In genomic region chr11:72038491-72038890, GRCh38 we compare ENCODE assay signal across 9 cellular contexts. TPM values are rescaled to one million over a fixed set of nuclear protein-coding genes. Genes with fewer than 3 reads are reported as not detected.
DNase-seq lines count a peak whose midpoint lies in the region; ATAC-seq and TF ChIP-seq lines count a peak whose summit lies in the region.
"Had no signal": no experiment of that assay in that cellular context is flagged by ENCODE, and none has a peak within 500 bp of the region (broad histone marks: within the 10 kb centered on the region; RNA-seq: fewer than 3 reads in every experiment).

No MANE protein-coding gene starts in this region.

- H3K4me3 ChIP-seq in GM23338, result no peak overlapping the region
- H3K4me3 ChIP-seq in right cardiac atrium (ENCODE audit: low read length), result peak overlapping the region; percentile 59

- DNase-seq in GM23338 (ENCODE audit: low spot score) (no peak), amniotic epithelial cell (ENCODE audit: low read depth) (peak; percentile 63), right cardiac atrium (peak; percentile 67 to 87 (median 83)), smooth muscle cell of the brain vasculature (ENCODE audit: low read depth, low spot score) (peak; percentile 36), D341Med (ENCODE audit: low spot score) (no peak), NCI-H748 treated with DMSO at 0.1 percent for 48 hours (lab: John Stamatoyannopoulos, UW) (no peak), NCI-H1048 (lab: John Stamatoyannopoulos, UW) (no peak)
- DNase-seq in activated effector memory CD4-positive, alpha-beta T cell treated with anti-CD3 and anti-CD28 coated beads, Interleukin-2, amount 50 U/mL, for 16 hours, result no peak
- DNase-seq: activated naive CD4-positive, alpha-beta T cell treated with anti-CD3 and anti-CD28 coated beads for 36 hours had no signal

- H3F3A ChIP-seq in GM23338 (replicated peaks; ENCODE audit: low read depth), result peaks cover 5% of the 10 kb centered on the region

- intact Hi-C loops in right cardiac atrium (cut with DNase I), result no loop called here

- H3K27ac ChIP-seq in GM23338 (ENCODE audit: low read depth) (peak overlapping the region; percentile 47), right cardiac atrium (ENCODE audit: low read length) (peak overlapping the region; percentile 91)

- WGBS in right cardiac atrium, result 5% methylated on average over 2 of the region's 2 CpGs

- H3K27me3 ChIP-seq in GM23338 (ENCODE audit: insufficient read depth) (no peaks in the 10 kb centered on the region), right cardiac atrium (ENCODE audit: control insufficient read depth, insufficient read depth) (no peaks in the 10 kb centered on the region)

- peaks cover 7% of the 10 kb centered on the region; the same call in 1 of the 2 replicates for H4K20me1 ChIP-seq in GM23338 (replicated peaks; ENCODE audit: insufficient read depth)

- no peak for TF ChIP-seq CTCF in GM23338 (conservative IDR thresholded peaks at IDR 0.05; ENCODE audit: low read depth in 2 of 2)

- no peaks in the 10 kb centered on the region for H3K9me2 ChIP-seq in GM23338 (ENCODE audit: insufficient read depth)

- H3K4me1 ChIP-seq in GM23338 (ENCODE audit: insufficient read depth) (peaks cover 41% of the 10 kb centered on the region), right cardiac atrium (ENCODE audit: control insufficient read depth, insufficient read depth, low read length) (peaks cover 13% of the 10 kb centered on the region)

- H2AFZ ChIP-seq in GM23338, result no peak overlapping the region

- peaks cover 20% of the 10 kb centered on the region for H3K36me3 Mint-ChIP-seq in GM23338 (ENCODE audit: low read depth)

- H3K9me3 Mint-ChIP-seq in GM23338, result no peaks in the 10 kb centered on the region
- H3K9me3 Mint-ChIP-seq: activated naive CD4-positive, alpha-beta T cell treated with anti-CD3 and anti-CD28 coated beads for 36 hours had no signal

- H3K4me2 ChIP-seq in GM23338, result peak overlapping the region; percentile 71; the same call in 1 of the 2 replicates

- peaks cover 4% of the 10 kb centered on the region for H3K27me3 Mint-ChIP-seq in GM23338 (ENCODE audit: insufficient read depth, low read depth, poor library complexity)

- ATAC-seq in GM23338, result no peak
- ATAC-seq in right cardiac atrium, result peak; percentile 69 to 78

- H3K9me3 ChIP-seq in right cardiac atrium (ENCODE audit: control insufficient read depth, low read length), result no peaks in the 10 kb centered on the region

- peaks cover 7% of the 10 kb centered on the region for H3K4me1 Mint-ChIP-seq in GM23338

- no peaks in the 10 kb centered on the region; the same call in none of the 2 replicates for H3K36me3 ChIP-seq in GM23338 (ENCODE audit: insufficient read depth)

- H3K79me2 ChIP-seq in GM23338 (replicated peaks; ENCODE audit: insufficient read depth), result peaks cover 74% of the 10 kb centered on the region

- H3K27ac Mint-ChIP-seq in GM23338, result no peak overlapping the region
- H3K27ac Mint-ChIP-seq: activated naive CD4-positive, alpha-beta T cell treated with anti-CD3 and anti-CD28 coated beads for 36 hours had no signal

- no peak overlapping the region; the same call in 2 of the 3 replicates for H3K4me3 Mint-ChIP-seq in GM23338
- H3K4me3 Mint-ChIP-seq: activated naive CD4-positive, alpha-beta T cell treated with anti-CD3 and anti-CD28 coated beads for 36 hours had no signal

TF ChIP-seq in GM23338, 12 proteins besides CTCF, POLR2A, EP300 and RAD21:
- TF ChIP-seq NANOG (IDR thresholded peaks at IDR 0.05; ENCODE audit: borderline replicate concordance) (no peak), ZNF331 (CRISPR knock-in tag; IDR thresholded peaks at IDR 0.05; ENCODE audit: low read depth) (no peak), ETS1 (IDR thresholded peaks at IDR 0.05) (no peak), EZH2 (IDR thresholded peaks at IDR 0.05; ENCODE audit: low read depth, unreplicated experiment) (no peak), JUNB (IDR thresholded peaks at IDR 0.05; ENCODE audit: unreplicated experiment) (no peak)

RNA-seq across cellular contexts. Expression of gene IL18BP, which starts 39.8 kb away (rescaled TPM):
- total RNA-seq in GM23338 (2014; rRNA removed; shearing (Covaris generic)), result 5.2 and 11.2 TPM in 2 replicates
- polyA plus RNA-seq in GM23338 (2016; fragmentation: Nextera tagmentation; extraction: Ambion mirVana), result 3.7 and 3.8 TPM in 2 replicates
- total RNA-seq in right cardiac atrium, result 1 to 10 TPM; 2.7 to 5.3 (median 4.1) TPM
- polyA plus RNA-seq in right cardiac atrium, result 3.3 TPM

RNA-seq across cellular contexts. Expression of gene NUMA1, which starts 41.9 kb away (rescaled TPM):
- total RNA-seq in GM23338 (2014; rRNA removed; shearing (Covaris generic)), result 90.5 and 104 TPM in 2 replicates
- polyA plus RNA-seq in GM23338 (2016; fragmentation: Nextera tagmentation; extraction: Ambion mirVana), result 30.4 and 33.2 TPM in 2 replicates
- total RNA-seq in right cardiac atrium, result 100 to 1,000 TPM in 3 of 4 donors, 10 to 100 TPM in 1; 75.8 to 125 (median 102) TPM
- 104 TPM for polyA plus RNA-seq in right cardiac atrium

RNA-seq across cellular contexts. Expression of gene LRRC51, which starts 42.2 kb away (rescaled TPM):
- total RNA-seq in GM23338 (2014; rRNA removed; shearing (Covaris generic)), result 3.6 and 4.3 TPM in 2 replicates
- polyA plus RNA-seq in GM23338 (2016; fragmentation: Nextera tagmentation; extraction: Ambion mirVana) (4.2 and 4.8 TPM in 2 replicates), right cardiac atrium (3.8 TPM)
- total RNA-seq in right cardiac atrium, result 1 to 10 TPM; 3.8 to 5.5 (median 4.9) TPM

Comparison
In these comparisons a context has a peak if more than half of its experiments do, and no peak if none do; other contexts are left out.
1. DNase-seq: peak in amniotic epithelial cell (single experiment), right cardiac atrium (3 of 3) and smooth muscle cell of the brain vasculature (single experiment); none in GM23338 (single experiment), activated effector memory CD4-positive, alpha-beta T cell treated with anti-CD3 and anti-CD28 coated beads, Interleukin-2, amount 50 U/mL, for 16 hours (single experiment), D341Med (single experiment), NCI-H748 treated with DMSO at 0.1 percent for 48 hours (single experiment) and NCI-H1048 (single experiment).